Comparison of ENCODE assay signal across 1 cellular context in genomic region chr7:66114743-66115727, GRCh38.
TF ChIP-seq lines count a peak whose summit lies in the region.

TSS of gene CRCP (plus strand) at chr7:66114847. CDS start at chr7:66114963, 116 bp downstream.

TF ChIP-seq in HepG2, 621 proteins besides CTCF, POLR2A, EP300 and RAD21 (continued from another document and continues in another):
- TF ChIP-seq, protein P1, sequence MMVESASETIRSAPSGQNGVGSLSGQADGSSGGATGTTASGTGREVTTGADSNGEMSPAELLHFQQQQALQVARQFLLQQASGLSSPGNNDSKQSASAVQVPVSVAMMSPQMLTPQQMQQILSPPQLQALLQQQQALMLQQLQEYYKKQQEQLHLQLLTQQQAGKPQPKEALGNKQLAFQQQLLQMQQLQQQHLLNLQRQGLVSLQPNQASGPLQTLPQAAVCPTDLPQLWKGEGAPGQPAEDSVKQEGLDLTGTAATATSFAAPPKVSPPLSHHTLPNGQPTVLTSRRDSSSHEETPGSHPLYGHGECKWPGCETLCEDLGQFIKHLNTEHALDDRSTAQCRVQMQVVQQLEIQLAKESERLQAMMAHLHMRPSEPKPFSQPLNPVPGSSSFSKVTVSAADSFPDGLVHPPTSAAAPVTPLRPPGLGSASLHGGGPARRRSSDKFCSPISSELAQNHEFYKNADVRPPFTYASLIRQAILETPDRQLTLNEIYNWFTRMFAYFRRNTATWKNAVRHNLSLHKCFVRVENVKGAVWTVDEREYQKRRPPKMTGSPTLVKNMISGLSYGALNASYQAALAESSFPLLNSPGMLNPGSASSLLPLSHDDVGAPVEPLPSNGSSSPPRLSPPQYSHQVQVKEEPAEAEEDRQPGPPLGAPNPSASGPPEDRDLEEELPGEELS (CRISPR knock-in tag; IDR thresholded peaks at IDR 0.05), result 0 out of 2 replicates have a peak, but pooled peaks have one; percentile 9
- TF ChIP-seq ZNF431 (CRISPR knock-in tag; IDR thresholded peaks at IDR 0.05; ENCODE audit: borderline replicate concordance, low read depth) (peak; percentile 83; the same call in 1 of the 2 replicates), CBX2 (IDR thresholded peaks at IDR 0.05; ENCODE audit: low read depth, low read length) (no peak), CBX2 (CRISPR knock-in tag; IDR thresholded peaks at IDR 0.05; ENCODE audit: low read depth) (no peak), ETV6 (CRISPR knock-in tag; conservative IDR thresholded peaks at IDR 0.05) (no peak; the same call in 1 of the 2 replicates), ZBTB21 (CRISPR knock-in tag; IDR thresholded peaks at IDR 0.05) (no peak), ZMAT3 (CRISPR knock-in tag; conservative IDR thresholded peaks at IDR 0.05) (0 out of 2 replicates have a peak, but pooled peaks have one; percentile 56), ELF4 (CRISPR knock-in tag; IDR thresholded peaks at IDR 0.05; ENCODE audit: borderline replicate concordance) (peak; percentile 86; the same call in 1 of the 2 replicates), PHF21A (CRISPR knock-in tag; IDR thresholded peaks at IDR 0.05) (peak; percentile 81; the same call in 1 of the 2 replicates), CREB1 (IDR thresholded peaks at IDR 0.05) (peak; percentile 43; the same call in 1 of the 2 replicates), CREB1 (CRISPR knock-in tag; IDR thresholded peaks at IDR 0.05) (peak; percentile 32; the same call in 1 of the 2 replicates), SNAI1 (CRISPR knock-in tag; IDR thresholded peaks at IDR 0.05; ENCODE audit: borderline replicate concordance) (peak; percentile 73; the same call in 1 of the 2 replicates), IRF9 (CRISPR knock-in tag; IDR thresholded peaks at IDR 0.05; ENCODE audit: borderline replicate concordance) (peak; percentile 88), MAFK (conservative IDR thresholded peaks at IDR 0.05 in 1 of 2, IDR thresholded peaks at IDR 0.05 in 1 of 2; ENCODE audit: low read length in 2 of 2) (no peak), HDAC6 (IDR thresholded peaks at IDR 0.05; ENCODE audit: low read depth, low read length) (no peak), KLF9 (CRISPR knock-in tag; IDR thresholded peaks at IDR 0.05; ENCODE audit: low read depth) (peak; percentile 95), ZFP36L1 (CRISPR knock-in tag; IDR thresholded peaks at IDR 0.05) (no peak), ZNF160 (CRISPR knock-in tag; IDR thresholded peaks at IDR 0.05) (peak; percentile 76; the same call in 1 of the 2 replicates), PRDM15 (CRISPR knock-in tag; IDR thresholded peaks at IDR 0.05) (peak; percentile 41; the same call in 1 of the 2 replicates), TEAD2 (CRISPR knock-in tag; IDR thresholded peaks at IDR 0.05) (0 out of 2 replicates have a peak, but pooled peaks have one; percentile 52), ZNF441 (CRISPR knock-in tag; IDR thresholded peaks at IDR 0.05; ENCODE audit: borderline replicate concordance) (0 out of 2 replicates have a peak, but pooled peaks have one; percentile 71), EED (CRISPR knock-in tag; IDR thresholded peaks at IDR 0.05) (no peak), ZNF574 (CRISPR knock-in tag; IDR thresholded peaks at IDR 0.05) (peak; percentile 99), NFATC3 (CRISPR knock-in tag; IDR thresholded peaks at IDR 0.05) (0 out of 2 replicates have a peak, but pooled peaks have one; percentile 90), ZNF251 (CRISPR knock-in tag; IDR thresholded peaks at IDR 0.05) (peak; percentile 77; the same call in 1 of the 2 replicates), SRY (CRISPR knock-in tag; IDR thresholded peaks at IDR 0.05) (peak; percentile 75; the same call in 1 of the 2 replicates), ZNF777 (CRISPR knock-in tag; IDR thresholded peaks at IDR 0.05) (peak; percentile 20; the same call in 1 of the 2 replicates)
- TF ChIP-seq, protein P2, sequence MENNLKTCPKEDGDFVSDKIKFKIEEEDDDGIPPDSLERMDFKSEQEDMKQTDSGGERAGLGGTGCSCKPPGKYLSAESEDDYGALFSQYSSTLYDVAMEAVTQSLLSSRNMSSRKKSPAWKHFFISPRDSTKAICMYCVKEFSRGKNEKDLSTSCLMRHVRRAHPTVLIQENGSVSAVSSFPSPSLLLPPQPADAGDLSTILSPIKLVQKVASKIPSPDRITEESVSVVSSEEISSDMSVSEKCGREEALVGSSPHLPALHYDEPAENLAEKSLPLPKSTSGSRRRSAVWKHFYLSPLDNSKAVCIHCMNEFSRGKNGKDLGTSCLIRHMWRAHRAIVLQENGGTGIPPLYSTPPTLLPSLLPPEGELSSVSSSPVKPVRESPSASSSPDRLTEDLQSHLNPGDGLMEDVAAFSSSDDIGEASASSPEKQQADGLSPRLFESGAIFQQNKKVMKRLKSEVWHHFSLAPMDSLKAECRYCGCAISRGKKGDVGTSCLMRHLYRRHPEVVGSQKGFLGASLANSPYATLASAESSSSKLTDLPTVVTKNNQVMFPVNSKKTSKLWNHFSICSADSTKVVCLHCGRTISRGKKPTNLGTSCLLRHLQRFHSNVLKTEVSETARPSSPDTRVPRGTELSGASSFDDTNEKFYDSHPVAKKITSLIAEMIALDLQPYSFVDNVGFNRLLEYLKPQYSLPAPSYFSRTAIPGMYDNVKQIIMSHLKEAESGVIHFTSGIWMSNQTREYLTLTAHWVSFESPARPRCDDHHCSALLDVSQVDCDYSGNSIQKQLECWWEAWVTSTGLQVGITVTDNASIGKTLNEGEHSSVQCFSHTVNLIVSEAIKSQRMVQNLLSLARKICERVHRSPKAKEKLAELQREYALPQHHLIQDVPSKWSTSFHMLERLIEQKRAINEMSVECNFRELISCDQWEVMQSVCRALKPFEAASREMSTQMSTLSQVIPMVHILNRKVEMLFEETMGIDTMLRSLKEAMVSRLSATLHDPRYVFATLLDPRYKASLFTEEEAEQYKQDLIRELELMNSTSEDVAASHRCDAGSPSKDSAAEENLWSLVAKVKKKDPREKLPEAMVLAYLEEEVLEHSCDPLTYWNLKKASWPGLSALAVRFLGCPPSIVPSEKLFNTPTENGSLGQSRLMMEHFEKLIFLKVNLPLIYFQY (CRISPR knock-in tag; IDR thresholded peaks at IDR 0.05; ENCODE audit: borderline replicate concordance), result peak; percentile 23; the same call in 1 of the 2 replicates
- TF ChIP-seq, protein P3, sequence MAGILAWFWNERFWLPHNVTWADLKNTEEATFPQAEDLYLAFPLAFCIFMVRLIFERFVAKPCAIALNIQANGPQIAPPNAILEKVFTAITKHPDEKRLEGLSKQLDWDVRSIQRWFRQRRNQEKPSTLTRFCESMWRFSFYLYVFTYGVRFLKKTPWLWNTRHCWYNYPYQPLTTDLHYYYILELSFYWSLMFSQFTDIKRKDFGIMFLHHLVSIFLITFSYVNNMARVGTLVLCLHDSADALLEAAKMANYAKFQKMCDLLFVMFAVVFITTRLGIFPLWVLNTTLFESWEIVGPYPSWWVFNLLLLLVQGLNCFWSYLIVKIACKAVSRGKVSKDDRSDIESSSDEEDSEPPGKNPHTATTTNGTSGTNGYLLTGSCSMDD (CRISPR knock-in tag; IDR thresholded peaks at IDR 0.05), result no peak
- TF ChIP-seq, protein P4, sequence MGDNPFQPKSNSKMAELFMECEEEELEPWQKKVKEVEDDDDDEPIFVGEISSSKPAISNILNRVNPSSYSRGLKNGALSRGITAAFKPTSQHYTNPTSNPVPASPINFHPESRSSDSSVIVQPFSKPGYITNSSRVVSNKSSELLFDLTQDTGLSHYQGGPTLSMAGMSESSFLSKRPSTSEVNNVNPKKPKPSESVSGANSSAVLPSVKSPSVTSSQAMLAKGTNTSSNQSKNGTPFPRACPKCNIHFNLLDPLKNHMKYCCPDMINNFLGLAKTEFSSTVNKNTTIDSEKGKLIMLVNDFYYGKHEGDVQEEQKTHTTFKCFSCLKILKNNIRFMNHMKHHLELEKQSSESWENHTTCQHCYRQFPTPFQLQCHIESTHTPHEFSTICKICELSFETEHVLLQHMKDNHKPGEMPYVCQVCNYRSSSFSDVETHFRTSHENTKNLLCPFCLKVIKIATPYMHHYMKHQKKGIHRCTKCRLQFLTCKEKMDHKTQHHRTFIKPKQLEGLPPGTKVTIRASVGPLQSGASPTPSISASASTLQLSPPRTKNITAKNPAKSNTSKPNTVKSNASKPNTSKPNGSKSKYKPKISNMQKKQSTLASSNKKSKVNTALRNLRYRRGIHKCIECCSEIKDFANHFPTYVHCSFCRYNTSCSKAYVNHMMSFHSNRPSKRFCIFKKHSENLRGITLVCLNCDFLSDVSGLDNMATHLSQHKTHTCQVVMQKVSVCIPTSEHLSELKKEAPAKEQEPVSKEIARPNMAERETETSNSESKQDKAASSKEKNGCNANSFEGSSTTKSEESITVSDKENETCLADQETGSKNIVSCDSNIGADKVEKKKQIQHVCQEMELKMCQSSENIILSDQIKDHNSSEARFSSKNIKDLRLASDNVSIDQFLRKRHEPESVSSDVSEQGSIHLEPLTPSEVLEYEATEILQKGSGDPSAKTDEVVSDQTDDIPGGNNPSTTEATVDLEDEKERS (CRISPR knock-in tag; IDR thresholded peaks at IDR 0.05), result no peak
- TF ChIP-seq, protein P5, sequence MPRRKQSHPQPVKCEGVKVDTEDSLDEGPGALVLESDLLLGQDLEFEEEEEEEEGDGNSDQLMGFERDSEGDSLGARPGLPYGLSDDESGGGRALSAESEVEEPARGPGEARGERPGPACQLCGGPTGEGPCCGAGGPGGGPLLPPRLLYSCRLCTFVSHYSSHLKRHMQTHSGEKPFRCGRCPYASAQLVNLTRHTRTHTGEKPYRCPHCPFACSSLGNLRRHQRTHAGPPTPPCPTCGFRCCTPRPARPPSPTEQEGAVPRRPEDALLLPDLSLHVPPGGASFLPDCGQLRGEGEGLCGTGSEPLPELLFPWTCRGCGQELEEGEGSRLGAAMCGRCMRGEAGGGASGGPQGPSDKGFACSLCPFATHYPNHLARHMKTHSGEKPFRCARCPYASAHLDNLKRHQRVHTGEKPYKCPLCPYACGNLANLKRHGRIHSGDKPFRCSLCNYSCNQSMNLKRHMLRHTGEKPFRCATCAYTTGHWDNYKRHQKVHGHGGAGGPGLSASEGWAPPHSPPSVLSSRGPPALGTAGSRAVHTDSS (CRISPR knock-in tag; conservative IDR thresholded peaks at IDR 0.05), result no peak
- TF ChIP-seq, protein P6, sequence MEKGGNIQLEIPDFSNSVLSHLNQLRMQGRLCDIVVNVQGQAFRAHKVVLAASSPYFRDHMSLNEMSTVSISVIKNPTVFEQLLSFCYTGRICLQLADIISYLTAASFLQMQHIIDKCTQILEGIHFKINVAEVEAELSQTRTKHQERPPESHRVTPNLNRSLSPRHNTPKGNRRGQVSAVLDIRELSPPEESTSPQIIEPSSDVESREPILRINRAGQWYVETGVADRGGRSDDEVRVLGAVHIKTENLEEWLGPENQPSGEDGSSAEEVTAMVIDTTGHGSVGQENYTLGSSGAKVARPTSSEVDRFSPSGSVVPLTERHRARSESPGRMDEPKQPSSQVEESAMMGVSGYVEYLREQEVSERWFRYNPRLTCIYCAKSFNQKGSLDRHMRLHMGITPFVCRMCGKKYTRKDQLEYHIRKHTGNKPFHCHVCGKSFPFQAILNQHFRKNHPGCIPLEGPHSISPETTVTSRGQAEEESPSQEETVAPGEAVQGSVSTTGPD (CRISPR knock-in tag; IDR thresholded peaks at IDR 0.05), result no peak
- TF ChIP-seq, protein P7, sequence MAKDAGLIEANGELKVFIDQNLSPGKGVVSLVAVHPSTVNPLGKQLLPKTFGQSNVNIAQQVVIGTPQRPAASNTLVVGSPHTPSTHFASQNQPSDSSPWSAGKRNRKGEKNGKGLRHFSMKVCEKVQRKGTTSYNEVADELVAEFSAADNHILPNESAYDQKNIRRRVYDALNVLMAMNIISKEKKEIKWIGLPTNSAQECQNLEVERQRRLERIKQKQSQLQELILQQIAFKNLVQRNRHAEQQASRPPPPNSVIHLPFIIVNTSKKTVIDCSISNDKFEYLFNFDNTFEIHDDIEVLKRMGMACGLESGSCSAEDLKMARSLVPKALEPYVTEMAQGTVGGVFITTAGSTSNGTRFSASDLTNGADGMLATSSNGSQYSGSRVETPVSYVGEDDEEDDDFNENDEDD (CRISPR knock-in tag; IDR thresholded peaks at IDR 0.05; ENCODE audit: borderline replicate concordance), result peak; percentile 85
